ENCODE assay signal across 16 cellular contexts in genomic region chr13:49020940-49021548, GRCh38. TPM values are rescaled to one million over a fixed set of nuclear protein-coding genes. Genes with fewer than 3 reads are reported as not detected.
DNase-seq lines count a peak whose midpoint lies in the region; ATAC-seq lines count a peak whose summit lies in the region.
"Had no signal": no experiment of that assay in that cellular context is flagged by ENCODE, and none has a peak within 500 bp of the region (broad histone marks: within the 10 kb centered on the region; RNA-seq: fewer than 3 reads in every experiment).

No MANE protein-coding gene starts in this region.

- H3K27me3 Mint-ChIP-seq in activated CD4-positive, alpha-beta T cell treated with anti-CD3 and anti-CD28 coated beads for 36 hours: no peaks in the 10 kb centered on the region
- H3K27me3 Mint-ChIP-seq: effector memory CD8-positive, alpha-beta T cell had no signal

- intact Hi-C loops in activated CD4-positive, alpha-beta T cell treated with anti-CD3 and anti-CD28 coated beads for 36 hours (cut with DNase I, micrococcal nuclease): loop anchor here in 1 of 2 experiments (5.0 kb wide), 1 partner anchor 44 kb away; the partner anchor contains the start of gene FNDC3A

- peak overlapping the region; percentile 63 for H3K27ac Mint-ChIP-seq in activated CD4-positive, alpha-beta T cell treated with anti-CD3 and anti-CD28 coated beads for 36 hours
- H3K27ac Mint-ChIP-seq in stimulated activated effector memory CD8-positive, alpha-beta T cell treated with anti-CD3 and anti-CD28 coated beads, Interleukin-12 subunit alpha, Interleukin-12 subunit beta, amount 100 ng/mL, for 72 hours: no peak overlapping the region
- H3K27ac Mint-ChIP-seq: effector memory CD8-positive, alpha-beta T cell had no signal

- peaks cover 7% of the 10 kb centered on the region for H3K9me3 Mint-ChIP-seq in activated CD4-positive, alpha-beta T cell treated with anti-CD3 and anti-CD28 coated beads for 36 hours (ENCODE audit: low read depth)
- no peaks in the 10 kb centered on the region for H3K9me3 Mint-ChIP-seq in stimulated activated effector memory CD8-positive, alpha-beta T cell treated with anti-CD3 and anti-CD28 coated beads, Interleukin-12 subunit alpha, Interleukin-12 subunit beta, amount 100 ng/mL, for 72 hours

- POLR2A ChIA-PET in activated CD4-positive, alpha-beta T cell treated with anti-CD3 and anti-CD28 coated beads for 36 hours (lab: Charles Lee): no interaction called here

- CTCF ChIA-PET in activated CD4-positive, alpha-beta T cell treated with anti-CD3 and anti-CD28 coated beads for 36 hours (lab: Charles Lee): interaction anchor here (0.6 to 1.5 kb wide), 5 partner anchors 13 to 79 kb away, joined by 3 to 5 read pairs (median 3); no protein-coding TSS in a partner anchor

- peak; percentile 80 for ATAC-seq in activated CD4-positive, alpha-beta T cell treated with anti-CD3 and anti-CD28 coated beads for 36 hours
- ATAC-seq in stimulated activated effector memory CD8-positive, alpha-beta T cell treated with anti-CD3 and anti-CD28 coated beads, Interleukin-12 subunit alpha, Interleukin-12 subunit beta, amount 100 ng/mL, for 72 hours: peak; percentile 91
- no peak for ATAC-seq in GM19328 (IDR thresholded peaks at IDR 0.05; ENCODE audit: unreplicated experiment)
- ATAC-seq: effector memory CD8-positive, alpha-beta T cell; heart left ventricle; upper lobe of right lung had no signal

- peaks cover 22% of the 10 kb centered on the region for H3K4me1 Mint-ChIP-seq in activated CD4-positive, alpha-beta T cell treated with anti-CD3 and anti-CD28 coated beads for 36 hours
- H3K4me1 Mint-ChIP-seq in stimulated activated effector memory CD8-positive, alpha-beta T cell treated with anti-CD3 and anti-CD28 coated beads, Interleukin-12 subunit alpha, Interleukin-12 subunit beta, amount 100 ng/mL, for 72 hours: peaks cover 8% of the 10 kb centered on the region

- peaks cover 31% of the 10 kb centered on the region for H3K36me3 Mint-ChIP-seq in activated CD4-positive, alpha-beta T cell treated with anti-CD3 and anti-CD28 coated beads for 36 hours (ENCODE audit: low read depth)
- no peaks in the 10 kb centered on the region for H3K36me3 Mint-ChIP-seq in stimulated activated effector memory CD8-positive, alpha-beta T cell treated with anti-CD3 and anti-CD28 coated beads, Interleukin-12 subunit alpha, Interleukin-12 subunit beta, amount 100 ng/mL, for 72 hours

- no peak for DNase-seq in activated CD4-positive, alpha-beta T cell treated with anti-CD3 and anti-CD28 coated beads for 36 hours
- DNase-seq in activated CD4-positive, alpha-beta T cell treated with anti-CD3 and anti-CD28 coated beads, Interleukin-2, amount 50 U/mL, for 1 hour: no peak
- DNase-seq in NCI-H69 (lab: John Stamatoyannopoulos, UW) (peak; percentile 48), fibroblast of gingiva (ENCODE audit: low read depth) (peak; percentile 14), ecto neural progenitor cell (ENCODE audit: low spot score) (no peak)
- no peak for DNase-seq in stimulated activated effector memory CD8-positive, alpha-beta T cell treated with anti-CD3 and anti-CD28 coated beads, Interleukin-12 subunit alpha, Interleukin-12 subunit beta, amount 100 ng/mL, for 72 hours (ENCODE audit: low spot score in 2 of 2)
- no peak for DNase-seq in activated CD8-positive, alpha-beta memory T cell treated with anti-CD3 and anti-CD28 coated beads, Interleukin-2, amount 50 U/mL, for 48 hours
- DNase-seq: aorta; effector memory CD8-positive, alpha-beta T cell; heart left ventricle; NCI-H1436; NCI-H526 treated with DMSO at 0.1 percent for 48 hours; occipital lobe; stimulated activated CD4-positive, alpha-beta T cell treated with anti-CD3 and anti-CD28 coated beads, Interleukin-12 subunit alpha, Interleukin-12 subunit beta, amount 100 ng/mL, for 4 hours; upper lobe of right lung had no signal

- no peak overlapping the region for H3K4me3 Mint-ChIP-seq in activated CD4-positive, alpha-beta T cell treated with anti-CD3 and anti-CD28 coated beads for 36 hours
- peak overlapping the region; percentile 46 for H3K4me3 Mint-ChIP-seq in stimulated activated effector memory CD8-positive, alpha-beta T cell treated with anti-CD3 and anti-CD28 coated beads, Interleukin-12 subunit alpha, Interleukin-12 subunit beta, amount 100 ng/mL, for 72 hours
- H3K4me3 Mint-ChIP-seq: effector memory CD8-positive, alpha-beta T cell had no signal

RNA-seq across cellular contexts. Expression of gene FNDC3A, which starts 45.3 kb away (rescaled TPM):
- 10 to 100 TPM; 20.8 to 26.9 TPM for total RNA-seq in activated CD4-positive, alpha-beta T cell treated with anti-CD3 and anti-CD28 coated beads for 36 hours

Comparison
In these comparisons a context has a peak if more than half of its experiments do, and no peak if none do; other contexts are left out.
1. DNase-seq: peak in NCI-H69 (single experiment) and fibroblast of gingiva (single experiment); none in activated CD4-positive, alpha-beta T cell treated with anti-CD3 and anti-CD28 coated beads for 36 hours (single experiment), activated CD4-positive, alpha-beta T cell treated with anti-CD3 and anti-CD28 coated beads, Interleukin-2, amount 50 U/mL, for 1 hour (single experiment), stimulated activated effector memory CD8-positive, alpha-beta T cell treated with anti-CD3 and anti-CD28 coated beads, Interleukin-12 subunit alpha, Interleukin-12 subunit beta, amount 100 ng/mL, for 72 hours (0 of 2), ecto neural progenitor cell (single experiment) and activated CD8-positive, alpha-beta memory T cell treated with anti-CD3 and anti-CD28 coated beads, Interleukin-2, amount 50 U/mL, for 48 hours (single experiment).